ENCODE assay signal across 12 cellular contexts in genomic region chr1:223341111-223341510, GRCh38. TPM values are rescaled to one million over a fixed set of nuclear protein-coding genes. Genes with fewer than 3 reads are reported as not detected.
DNase-seq lines count a peak whose midpoint lies in the region; ATAC-seq and TF ChIP-seq lines count a peak whose summit lies in the region.
"Had no signal": no experiment of that assay in that cellular context is flagged by ENCODE, and none has a peak within 500 bp of the region (broad histone marks: within the 10 kb centered on the region; RNA-seq: fewer than 3 reads in every experiment).

No MANE protein-coding gene starts in this region.

- in situ Hi-C loops in ACHN (cut with HindIII; ENCODE audit: low pct_ligation_motif_present, low pct_unique_long_range_greater_than_20kb, low sequenced_read_pairs): no loop called here

- peaks cover 7% of the 10 kb centered on the region; the same call in 2 of the 3 replicates for H3K4me1 Mint-ChIP-seq in GM23338
- H3K4me1 Mint-ChIP-seq: activated CD8-positive, alpha-beta memory T cell treated with anti-CD3 and anti-CD28 coated beads, Interleukin-2, amount 10 ng/mL, durations not matched to agents 7 days and 5 days had no signal

- no peaks in the 10 kb centered on the region for H3K27me3 ChIP-seq in GM23338 (ENCODE audit: insufficient read depth)
- H3K27me3 ChIP-seq: neutrophil had no signal

- no peak overlapping the region for H3K4me3 ChIP-seq in GM23338
- H3K4me3 ChIP-seq: SJSA1 had no signal

- H2AFZ ChIP-seq in GM23338: no peak overlapping the region

- no peak overlapping the region for H3K27ac ChIP-seq in GM23338 (ENCODE audit: low read depth)
- H3K27ac ChIP-seq: neutrophil, SJSA1 had no signal

- no peak overlapping the region for H3K27ac Mint-ChIP-seq in GM23338
- H3K27ac Mint-ChIP-seq: activated CD8-positive, alpha-beta memory T cell treated with anti-CD3 and anti-CD28 coated beads, Interleukin-2, amount 10 ng/mL, durations not matched to agents 7 days and 5 days had no signal

- 0 out of 2 replicates have a peak, but pooled peaks cover 3% of the 10 kb centered on the region for H3K9me2 ChIP-seq in GM23338 (ENCODE audit: insufficient read depth)

- no peaks in the 10 kb centered on the region for H3F3A ChIP-seq in GM23338 (replicated peaks; ENCODE audit: low read depth)

- no peak overlapping the region for H3K4me2 ChIP-seq in GM23338

- H3K36me3 ChIP-seq in GM23338 (ENCODE audit: insufficient read depth): no peaks in the 10 kb centered on the region
- H3K36me3 ChIP-seq: neutrophil, SJSA1 had no signal

- ATAC-seq in left ventricle myocardium superior (peak; percentile 87), GM23338 (no peak; the same call in 2 of the 3 replicates)
- no peak for ATAC-seq in stimulated activated naive CD8-positive, alpha-beta T cell treated with anti-CD3 and anti-CD28 coated beads, Interleukin-15, Interleukin-2, amounts not matched to agents 100 U/mL and 50 U/mL, for 24 hours
- ATAC-seq: activated CD8-positive, alpha-beta memory T cell treated with anti-CD3 and anti-CD28 coated beads, Interleukin-2, amount 10 ng/mL, durations not matched to agents 7 days and 5 days had no signal

- H3K9me3 Mint-ChIP-seq in GM23338: no peaks in the 10 kb centered on the region

- H3K4me3 Mint-ChIP-seq in GM23338: no peak overlapping the region
- H3K4me3 Mint-ChIP-seq: activated CD8-positive, alpha-beta memory T cell treated with anti-CD3 and anti-CD28 coated beads, Interleukin-2, amount 10 ng/mL, durations not matched to agents 7 days and 5 days had no signal

- no peaks in the 10 kb centered on the region for H3K27me3 Mint-ChIP-seq in GM23338 (ENCODE audit: insufficient read depth, low read depth, poor library complexity)
- H3K27me3 Mint-ChIP-seq: activated CD8-positive, alpha-beta memory T cell treated with anti-CD3 and anti-CD28 coated beads, Interleukin-2, amount 10 ng/mL, durations not matched to agents 7 days and 5 days had no signal

- no peak for TF ChIP-seq CTCF in GM23338 (conservative IDR thresholded peaks at IDR 0.05; ENCODE audit: low read depth in 2 of 2)

- intact Hi-C loops in left ventricle myocardium superior (cut with micrococcal nuclease): no loop called here

- no peaks in the 10 kb centered on the region for H3K4me1 ChIP-seq in GM23338 (ENCODE audit: insufficient read depth)
- H3K4me1 ChIP-seq: SJSA1 had no signal

- DNase-seq in ACHN (peak; percentile 51), NCI-H1092 (lab: John Stamatoyannopoulos, UW) (peak; percentile 56), astrocyte of the hippocampus (ENCODE audit: low read depth, low spot score) (peak; percentile 64), left ventricle myocardium superior (peak; percentile 74), GM23338 (ENCODE audit: low spot score) (no peak), midbrain (lab: John Stamatoyannopoulos, UW) (no peak), hepatic stellate cell (ENCODE audit: low spot score) (no peak)
- no peak for DNase-seq in stimulated activated naive CD8-positive, alpha-beta T cell treated with anti-CD3 and anti-CD28 coated beads, Interleukin-15, Interleukin-2, amounts not matched to agents 100 U/mL and 50 U/mL, for 24 hours
- DNase-seq: activated CD8-positive, alpha-beta memory T cell treated with anti-CD3 and anti-CD28 coated beads, Interleukin-2, amount 10 ng/mL, durations not matched to agents 7 days and 5 days; AML-193 had no signal

- H3K79me2 ChIP-seq in GM23338 (replicated peaks; ENCODE audit: insufficient read depth): no peaks in the 10 kb centered on the region

- no peaks in the 10 kb centered on the region for H3K36me3 Mint-ChIP-seq in GM23338 (ENCODE audit: low read depth)
- H3K36me3 Mint-ChIP-seq: activated CD8-positive, alpha-beta memory T cell treated with anti-CD3 and anti-CD28 coated beads, Interleukin-2, amount 10 ng/mL, durations not matched to agents 7 days and 5 days had no signal

- no peaks in the 10 kb centered on the region for H4K20me1 ChIP-seq in GM23338 (replicated peaks; ENCODE audit: insufficient read depth)

TF ChIP-seq in GM23338, 12 proteins besides CTCF, POLR2A, EP300 and RAD21:
- TF ChIP-seq CREB1 (CRISPR knock-in tag; IDR thresholded peaks at IDR 0.05; ENCODE audit: low read depth) (no peak), ZNF462 (CRISPR knock-in tag; IDR thresholded peaks at IDR 0.05) (no peak), ETS1 (IDR thresholded peaks at IDR 0.05) (no peak), POLR2AphosphoS5 (IDR thresholded peaks at IDR 0.05; ENCODE audit: low read depth) (no peak), ZNF331 (CRISPR knock-in tag; IDR thresholded peaks at IDR 0.05; ENCODE audit: low read depth) (no peak), EZH2phosphoT487 (IDR thresholded peaks at IDR 0.05; ENCODE audit: unreplicated experiment) (no peak)

RNA-seq across cellular contexts. Expression of gene SUSD4, which starts 22.9 kb away (rescaled TPM):
- total RNA-seq in left ventricle myocardium superior: 8.2 TPM
- total RNA-seq in GM23338 (2014; rRNA removed; shearing (Covaris generic)): 2.1 and 3.6 TPM in 2 replicates
- 2.3 and 2.7 TPM in 2 replicates for polyA plus RNA-seq in GM23338 (2016; fragmentation: Nextera tagmentation; extraction: Ambion mirVana)

RNA-seq across cellular contexts. Expression of gene CCDC185, which starts 52.1 kb away (rescaled TPM):
- total RNA-seq in left ventricle myocardium superior: not detected
- 0.08 and 0.56 TPM in 2 replicates for total RNA-seq in GM23338 (2014; rRNA removed; shearing (Covaris generic))
- polyA plus RNA-seq in GM23338 (2016; fragmentation: Nextera tagmentation; extraction: Ambion mirVana): not detected in 2 replicates
- total RNA-seq: activated CD8-positive, alpha-beta memory T cell treated with anti-CD3 and anti-CD28 coated beads, Interleukin-2, amount 10 ng/mL, durations not matched to agents 7 days and 5 days; SJSA1 had no signal

Comparison
In these comparisons a context has a peak if more than half of its experiments do, and no peak if none do; other contexts are left out.
1. DNase-seq: peak in ACHN (single experiment), NCI-H1092 (single experiment), astrocyte of the hippocampus (single experiment) and left ventricle myocardium superior (single experiment); none in GM23338 (single experiment), midbrain (single experiment), hepatic stellate cell (single experiment) and stimulated activated naive CD8-positive, alpha-beta T cell treated with anti-CD3 and anti-CD28 coated beads, Interleukin-15, Interleukin-2, amounts not matched to agents 100 U/mL and 50 U/mL, for 24 hours (single experiment).